ENCODE assay signal across 8 cellular contexts in genomic region chr5:139648205-139649081, GRCh38. TPM values are rescaled to one million over a fixed set of nuclear protein-coding genes. Genes with fewer than 3 reads are reported as not detected.
DNase-seq lines count a peak whose midpoint lies in the region; ATAC-seq lines count a peak whose summit lies in the region.

TSS of gene CXXC5 (plus strand) at chr5:139648349. CDS start at chr5:139680524, 32,175 bp downstream.

- peaks cover 68% of the 10 kb centered on the region for H3K27me3 Mint-ChIP-seq in T-helper 2 cell treated with Interferon-gamma antibody and Interleukin-4, amounts not matched to agents 5 μg/mL and 100 μg/mL, for 36 hours (ENCODE audit: low read depth)

- no peaks in the 10 kb centered on the region for H3K9me3 ChIP-seq in skeletal muscle tissue (ENCODE audit: control insufficient read depth in 3 of 3, low read length in 3 of 3)

- H3K4me1 Mint-ChIP-seq in T-helper 2 cell treated with Interferon-gamma antibody and Interleukin-4, amounts not matched to agents 5 μg/mL and 100 μg/mL, for 36 hours (ENCODE audit: low read depth): peaks cover 18% of the 10 kb centered on the region

- peak within 1 kb of the TSS; percentile 92 to 97 (median 94) for H3K9ac ChIP-seq in skeletal muscle tissue (ENCODE audit: low read depth in 1 of 3, low read length in 3 of 3)

- no peak within 1 kb of the TSS for H3K27ac Mint-ChIP-seq in T-helper 2 cell treated with Interferon-gamma antibody and Interleukin-4, amounts not matched to agents 5 μg/mL and 100 μg/mL, for 36 hours

- peak within 1 kb of the TSS; percentile 82 to 85 (median 85) for H3K4me3 ChIP-seq in skeletal muscle tissue (ENCODE audit: low read length in 3 of 3)

- H3K4me3 Mint-ChIP-seq in T-helper 2 cell treated with Interferon-gamma antibody and Interleukin-4, amounts not matched to agents 5 μg/mL and 100 μg/mL, for 36 hours: peak within 1 kb of the TSS; percentile 63

- peaks cover 0 to 2% (median 0%) of the 10 kb centered on the region in 3 donors for H3K36me3 ChIP-seq in skeletal muscle tissue (ENCODE audit: control insufficient read depth in 3 of 3, insufficient read depth in 3 of 3, low read length in 3 of 3)

- H3K9me3 Mint-ChIP-seq in T-helper 2 cell treated with Interferon-gamma antibody and Interleukin-4, amounts not matched to agents 5 μg/mL and 100 μg/mL, for 36 hours: no peaks in the 10 kb centered on the region

- DNase-seq in DMS153 (lab: John Stamatoyannopoulos, UW) (peak; percentile 34), NCI-H1092 treated with DMSO at 0.1 percent for 48 hours (lab: John Stamatoyannopoulos, UW) (peak; percentile 70), cerebellar nuclear complex (lab: John Stamatoyannopoulos, UW) (peak; percentile 39 to 48), iris pigment epithelial cell (ENCODE audit: low read depth) (peak; percentile 89)
- DNase-seq in T-helper 2 cell treated with Interferon-gamma antibody and Interleukin-4, amounts not matched to agents 5 μg/mL and 100 μg/mL, for 36 hours (ENCODE audit: low spot score): peak; percentile 53

- H3K4me1 ChIP-seq in skeletal muscle tissue (ENCODE audit: control insufficient read depth in 3 of 3, insufficient read depth in 3 of 3, low read length in 3 of 3): peaks cover 44 to 58% (median 48%) of the 10 kb centered on the region in 3 donors

- no peaks in the 10 kb centered on the region for H3K27me3 ChIP-seq in skeletal muscle tissue (ENCODE audit: control insufficient read depth in 3 of 3, insufficient read depth in 3 of 3, low read length in 3 of 3)

- no peaks in the 10 kb centered on the region for H3K36me3 Mint-ChIP-seq in T-helper 2 cell treated with Interferon-gamma antibody and Interleukin-4, amounts not matched to agents 5 μg/mL and 100 μg/mL, for 36 hours (ENCODE audit: low read depth)

- H3K27ac ChIP-seq in skeletal muscle tissue (ENCODE audit: low read depth, low read length): peak within 1 kb of the TSS; percentile 85

- ATAC-seq in GM21717 (IDR thresholded peaks at IDR 0.05; ENCODE audit: unreplicated experiment) (peak; percentile 30), GM18858 (IDR thresholded peaks at IDR 0.05; ENCODE audit: unreplicated experiment) (no peak)

RNA-seq across cellular contexts. Expression of gene CXXC5, which starts in this region (rescaled TPM):
- 66.8 TPM for total RNA-seq in skeletal muscle tissue

Comparison
In these comparisons a context has a peak if more than half of its experiments do, and no peak if none do; other contexts are left out.
1. DNase-seq: peak in every context shown above with its lines; median percentile 89 in iris pigment epithelial cell; 70 in NCI-H1092 treated with DMSO at 0.1 percent for 48 hours; 53 in T-helper 2 cell treated with Interferon-gamma antibody and Interleukin-4, amounts not matched to agents 5 μg/mL and 100 μg/mL, for 36 hours; 44 in cerebellar nuclear complex; 34 in DMS153.